Comparison of ENCODE assay signal across 9 cellular contexts in genomic region chr5:57650360-57651069, GRCh38.
DNase-seq lines count a peak whose midpoint lies in the region; ATAC-seq and TF ChIP-seq lines count a peak whose summit lies in the region.
"Had no signal": no experiment of that assay in that cellular context is flagged by ENCODE, and none has a peak within 500 bp of the region (broad histone marks: within the 10 kb centered on the region; RNA-seq: fewer than 3 reads in every experiment).

No MANE protein-coding gene starts in this region.

- peak; percentile 55 for DNase-seq in DMS 273 (lab: John Stamatoyannopoulos, UW; ENCODE audit: unreplicated experiment)
- no peak for DNase-seq in DMS 273 treated with DMSO at 0.1 percent for 48 hours (lab: John Stamatoyannopoulos, UW)
- DNase-seq in RPMI7951 (ENCODE audit: low read depth) = peak; percentile 73
- peak; percentile 31 for DNase-seq in epithelial cell of prostate (ENCODE audit: low read depth, low spot score)
- no peak for DNase-seq in cerebellar nuclear complex (lab: John Stamatoyannopoulos, UW)

- no peak overlapping the region for H3K27ac Mint-ChIP-seq in nephron
- H3K27ac Mint-ChIP-seq: brain had no signal

- TF ChIP-seq CTCF in nephron (IDR thresholded peaks at IDR 0.05; ENCODE audit: unreplicated experiment in 3 of 3) = peak in 2 of 3 experiments; percentile 40 to 43

- peaks cover 33% of the 10 kb centered on the region for H3K9me3 Mint-ChIP-seq in nephron

- ATAC-seq in GM19468 (IDR thresholded peaks at IDR 0.05; ENCODE audit: extremely low read depth, unreplicated experiment) (peak; percentile 63), HG03460 (IDR thresholded peaks at IDR 0.05; ENCODE audit: unreplicated experiment) (peak; percentile 95)

- no peaks in the 10 kb centered on the region for H3K27me3 Mint-ChIP-seq in nephron (ENCODE audit: low read depth)
- H3K27me3 Mint-ChIP-seq: brain had no signal

- H3K27ac ChIP-seq in epithelial cell of prostate = no peak overlapping the region

- peaks cover 15% of the 10 kb centered on the region for H3K36me3 Mint-ChIP-seq in nephron (ENCODE audit: low read depth)

- peaks cover 18% of the 10 kb centered on the region for H3K4me1 Mint-ChIP-seq in nephron

- no peak overlapping the region for H3K4me3 Mint-ChIP-seq in nephron
- H3K4me3 Mint-ChIP-seq: brain had no signal

Comparison
In these comparisons a context has a peak if more than half of its experiments do, and no peak if none do; other contexts are left out.
1. DNase-seq: peak in DMS 273 (single experiment), RPMI7951 (single experiment) and epithelial cell of prostate (single experiment); none in DMS 273 treated with DMSO at 0.1 percent for 48 hours (single experiment) and cerebellar nuclear complex (0 of 2).